In genomic region chr12:108884116-108885012, GRCh38 we compare ENCODE assay signal across 8 cellular contexts. TPM values are rescaled to one million over a fixed set of nuclear protein-coding genes. Genes with fewer than 3 reads are reported as not detected.
DNase-seq lines count a peak whose midpoint lies in the region; ATAC-seq and TF ChIP-seq lines count a peak whose summit lies in the region.

No MANE protein-coding gene starts in this region.

- ATAC-seq in GM18909 (IDR thresholded peaks at IDR 0.05; ENCODE audit: poor library complexity, unreplicated experiment) (no peak), GM18907 (IDR thresholded peaks at IDR 0.05; ENCODE audit: unreplicated experiment) (no peak)

- H3K27ac Mint-ChIP-seq in activated naive CD8-positive, alpha-beta T cell treated with anti-CD3 and anti-CD28 coated beads for 36 hours: no peak overlapping the region

- H3K4me2 ChIP-seq in hepatocyte: no peak overlapping the region

- no peaks in the 10 kb centered on the region for H3K27me3 Mint-ChIP-seq in activated naive CD8-positive, alpha-beta T cell treated with anti-CD3 and anti-CD28 coated beads for 36 hours

- H3K36me3 ChIP-seq in hepatocyte (replicated peaks; ENCODE audit: insufficient read depth, low read depth): no peaks in the 10 kb centered on the region

- H3K27me3 ChIP-seq in hepatocyte: no peaks in the 10 kb centered on the region

- no peak overlapping the region for H3K4me3 ChIP-seq in hepatocyte

- H3K9me3 ChIP-seq in hepatocyte (ENCODE audit: low read depth): no peaks in the 10 kb centered on the region

- H3K27ac ChIP-seq in C4-2B (no peak overlapping the region), hepatocyte (no peak overlapping the region)

- H2AFZ ChIP-seq in hepatocyte: no peak overlapping the region

- H3K4me1 ChIP-seq in hepatocyte (ENCODE audit: insufficient read depth): no peaks in the 10 kb centered on the region

- no peaks in the 10 kb centered on the region for H3K36me3 Mint-ChIP-seq in activated naive CD8-positive, alpha-beta T cell treated with anti-CD3 and anti-CD28 coated beads for 36 hours

- 68% methylated on average over 16 of the region's 16 CpGs for WGBS in hepatocyte (ENCODE audit: low lambda C conversion rate, missing lambda C conversion rate)

- no peaks in the 10 kb centered on the region for H3K4me1 Mint-ChIP-seq in activated naive CD8-positive, alpha-beta T cell treated with anti-CD3 and anti-CD28 coated beads for 36 hours

- no peak overlapping the region for H3K4me3 Mint-ChIP-seq in activated naive CD8-positive, alpha-beta T cell treated with anti-CD3 and anti-CD28 coated beads for 36 hours

- TF ChIP-seq CTCF in C4-2B (conservative IDR thresholded peaks at IDR 0.05) (peak; percentile 80), hepatocyte (IDR thresholded peaks at IDR 0.05; ENCODE audit: poor library complexity) (peak; percentile 44)

- no peaks in the 10 kb centered on the region for H3K9me2 ChIP-seq in hepatocyte (replicated peaks; ENCODE audit: insufficient read depth)

- H4K20me1 ChIP-seq in hepatocyte (ENCODE audit: insufficient read depth, poor library complexity, severe bottlenecking): no peaks in the 10 kb centered on the region

- H3K9me3 Mint-ChIP-seq in activated naive CD8-positive, alpha-beta T cell treated with anti-CD3 and anti-CD28 coated beads for 36 hours: no peaks in the 10 kb centered on the region

- DNase-seq in HT1080 (ENCODE audit: low read depth): peak; percentile 28
- peak; percentile 18 for DNase-seq in SKM-1 treated with dmso at 0.1 percent for 144 hours (lab: John Stamatoyannopoulos, UW; ENCODE audit: unreplicated experiment)
- DNase-seq in activated naive CD8-positive, alpha-beta T cell treated with anti-CD3 and anti-CD28 coated beads for 36 hours: peak; percentile 62
- peak; percentile 38 for DNase-seq in hepatocyte (ENCODE audit: low spot score)
- peak; percentile 66 to 73 for DNase-seq in stimulated activated CD4-positive, alpha-beta T cell treated with anti-CD3 and anti-CD28 coated beads, Interleukin-4, amount 100 ng/mL, for 48 hours (ENCODE audit: low read depth in 2 of 2)

- H3K79me2 ChIP-seq in hepatocyte: no peaks in the 10 kb centered on the region

RNA-seq across cellular contexts. Expression of gene DAO, which starts 4.5 kb away (rescaled TPM):
- not detected in 2 replicates for total RNA-seq in HT1080 (2014; rRNA removed; shearing (Covaris generic))
- not detected in 2 replicates for polyA plus RNA-seq in HT1080 (2015; cell fraction: cytosol; rRNA removed)
- polyA plus RNA-seq in HT1080 (2015; cell fraction: nucleus; rRNA removed): not detected in 2 replicates
- not detected for total RNA-seq in activated naive CD8-positive, alpha-beta T cell treated with anti-CD3 and anti-CD28 coated beads for 36 hours
- 0.90 and 2.2 TPM in 2 replicates for total RNA-seq in hepatocyte
- polyA plus RNA-seq in hepatocyte: 0.41 and 0.88 TPM in 2 replicates

RNA-seq across cellular contexts. Expression of gene SSH1, which starts 27.0 kb away (rescaled TPM):
- 9.2 and 10.8 TPM in 2 replicates for total RNA-seq in HT1080 (2014; rRNA removed; shearing (Covaris generic))
- 11.6 and 13.7 TPM in 2 replicates for polyA plus RNA-seq in HT1080 (2015; cell fraction: cytosol; rRNA removed)
- 13.8 and 19.4 TPM in 2 replicates for polyA plus RNA-seq in HT1080 (2015; cell fraction: nucleus; rRNA removed)
- total RNA-seq in activated naive CD8-positive, alpha-beta T cell treated with anti-CD3 and anti-CD28 coated beads for 36 hours: 10 to 100 TPM; 20.7 to 26.9 TPM
- total RNA-seq in hepatocyte: 8.2 and 8.9 TPM in 2 replicates
- 7.4 and 12.2 TPM in 2 replicates for polyA plus RNA-seq in hepatocyte

Comparison
In these comparisons a context has a peak if more than half of its experiments do, and no peak if none do; other contexts are left out.
1. DNase-seq: peak in every context shown above with its lines; median percentile 70 in stimulated activated CD4-positive, alpha-beta T cell treated with anti-CD3 and anti-CD28 coated beads, Interleukin-4, amount 100 ng/mL, for 48 hours; 62 in activated naive CD8-positive, alpha-beta T cell treated with anti-CD3 and anti-CD28 coated beads for 36 hours; 38 in hepatocyte; 28 in HT1080; 18 in SKM-1 treated with dmso at 0.1 percent for 144 hours.